14 cellular contexts compared by ENCODE assay signal in the genomic region with DNA sequence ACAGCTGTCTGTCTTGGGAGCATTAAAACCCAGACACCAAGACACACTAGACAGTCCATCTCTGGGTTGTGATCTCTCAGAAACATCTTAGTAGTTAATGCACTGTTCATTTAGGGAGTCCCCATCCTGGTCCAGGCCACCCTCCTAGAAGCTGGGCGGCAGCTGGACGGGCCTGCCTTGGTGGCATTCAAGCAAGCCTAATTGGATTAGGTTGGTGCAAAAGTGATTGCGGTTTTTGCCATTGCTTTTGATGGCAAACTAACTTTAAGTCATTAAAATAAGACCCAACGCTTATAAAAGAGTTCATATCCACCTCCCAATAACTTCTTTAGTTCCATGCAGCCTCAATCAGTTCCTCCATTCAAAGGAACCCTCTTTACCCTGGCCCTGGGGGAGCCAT. TPM values are rescaled to one million over a fixed set of nuclear protein-coding genes. Genes with fewer than 3 reads are reported as not detected.
DNase-seq lines count a peak whose midpoint lies in the region; ATAC-seq and TF ChIP-seq lines count a peak whose summit lies in the region.
"Had no signal": no experiment of that assay in that cellular context is flagged by ENCODE, and none has a peak within 500 bp of the region (broad histone marks: within the 10 kb centered on the region; RNA-seq: fewer than 3 reads in every experiment).

No MANE protein-coding gene starts in this region.

- POLR2A ChIA-PET in naive thymus-derived CD8-positive, alpha-beta T cell (lab: Charles Lee): interaction anchor here (1.5 kb wide), 1 partner anchor 288 kb away, joined by 3 read pairs; no protein-coding TSS in a partner anchor

- peak overlapping the region; percentile 89; the same call in 1 of the 2 replicates for H3K4me3 Mint-ChIP-seq in HFFc6
- H3K4me3 Mint-ChIP-seq in naive thymus-derived CD8-positive, alpha-beta T cell: peak overlapping the region in 4 of 10 donors; percentile 73 to 91 (median 82)

- no peaks in the 10 kb centered on the region for H3K36me3 Mint-ChIP-seq in HFFc6 (ENCODE audit: low read depth)
- H3K36me3 Mint-ChIP-seq in naive thymus-derived CD8-positive, alpha-beta T cell: no peaks in the 10 kb centered on the region
- H3K36me3 Mint-ChIP-seq: CD8-positive, alpha-beta memory T cell had no signal

- TF ChIP-seq CTCF in HFFc6 (IDR thresholded peaks at IDR 0.05) (no peak), WERI-Rb-1 (IDR thresholded peaks at IDR 0.05; ENCODE audit: low read depth, low read length) (no peak)

- H3K4me1 Mint-ChIP-seq in HFFc6 (ENCODE audit: low read depth): peaks cover 22% of the 10 kb centered on the region
- peaks cover 9 to 18% (median 14%) of the 10 kb centered on the region in 4 donors for H3K4me1 Mint-ChIP-seq in naive thymus-derived CD8-positive, alpha-beta T cell

- no peaks in the 10 kb centered on the region for H3K36me3 ChIP-seq in WERI-Rb-1
- no peaks in the 10 kb centered on the region for H3K36me3 ChIP-seq in skeletal muscle satellite cell (ENCODE audit: insufficient read depth, low read length)
- H3K36me3 ChIP-seq: BLaER1 had no signal

- DNase-seq in HFFc6 (no peak), WERI-Rb-1 (peak; percentile 58)
- DNase-seq in naive thymus-derived CD8-positive, alpha-beta T cell: no peak
- no peak for DNase-seq in activated effector memory CD4-positive, alpha-beta T cell treated with anti-CD3 and anti-CD28 coated beads, Interleukin-2, amount 50 U/mL, for 16 hours
- DNase-seq: H7, NCI-H1092 treated with DMSO at 0.1 percent for 48 hours, NCI-H226, NCI-H69, PC-3 had no signal

- peaks cover 2% of the 10 kb centered on the region; the same call in 1 of the 2 replicates for H3K27me3 Mint-ChIP-seq in HFFc6 (ENCODE audit: insufficient read depth)
- H3K27me3 Mint-ChIP-seq in naive thymus-derived CD8-positive, alpha-beta T cell: peaks cover 0 to 6% (median 0%) of the 10 kb centered on the region in 5 donors

- H3K27ac ChIP-seq in WERI-Rb-1: no peak overlapping the region
- H3K27ac ChIP-seq: BLaER1 had no signal

- H3K27ac Mint-ChIP-seq in HFFc6: no peak overlapping the region
- peak overlapping the region in 6 of 10 donors; percentile 7 to 87 (median 72) for H3K27ac Mint-ChIP-seq in naive thymus-derived CD8-positive, alpha-beta T cell

- no peaks in the 10 kb centered on the region for H3K9me3 Mint-ChIP-seq in HFFc6
- no peaks in the 10 kb centered on the region for H3K9me3 Mint-ChIP-seq in naive thymus-derived CD8-positive, alpha-beta T cell
- H3K9me3 Mint-ChIP-seq: CD8-positive, alpha-beta memory T cell had no signal

- H3K4me2 ChIP-seq in skeletal muscle satellite cell (ENCODE audit: low read length): peak overlapping the region; percentile 85

- H3K4me3 ChIP-seq in WERI-Rb-1 (ENCODE audit: low read depth, low read length): no peak overlapping the region
- no peak overlapping the region for H3K4me3 ChIP-seq in skeletal muscle satellite cell (ENCODE audit: low read length)
- H3K4me3 ChIP-seq: BLaER1 had no signal

- no peak overlapping the region for H3K9ac ChIP-seq in skeletal muscle satellite cell (ENCODE audit: low read depth, low read length)
- H3K9ac ChIP-seq: BLaER1 had no signal

- peaks cover 12% of the 10 kb centered on the region for H3K4me1 ChIP-seq in skeletal muscle satellite cell (ENCODE audit: control insufficient read depth, insufficient read depth, low read length)

- H3K9me3 ChIP-seq in WERI-Rb-1 (ENCODE audit: severe bottlenecking): no peaks in the 10 kb centered on the region
- H3K9me3 ChIP-seq in skeletal muscle satellite cell (replicated peaks; ENCODE audit: low read length): no peaks in the 10 kb centered on the region
- H3K9me3 ChIP-seq: BLaER1 had no signal

- H3K27me3 ChIP-seq in WERI-Rb-1 (ENCODE audit: insufficient read depth, low read depth, severe bottlenecking) (no peaks in the 10 kb centered on the region), skeletal muscle satellite cell (ENCODE audit: control insufficient read depth, insufficient read depth, low read length) (peaks cover 4% of the 10 kb centered on the region)
- H3K27me3 ChIP-seq: BLaER1 had no signal

- ATAC-seq in naive thymus-derived CD8-positive, alpha-beta T cell: no peak
- ATAC-seq in HG02884 (IDR thresholded peaks at IDR 0.05; ENCODE audit: unreplicated experiment) (no peak), HG02973 (IDR thresholded peaks at IDR 0.05; ENCODE audit: unreplicated experiment) (no peak)

RNA-seq across cellular contexts. Expression of a gene that starts 21.7 kb away (rescaled TPM):
- total RNA-seq in HFFc6 (2021; fragmentation: NEBNext Ultra II Directional; extraction: Animal tissue kit (Norgen Biotek cat#: 25700)): 100 to 1,000 TPM; 175 to 206 (median 192) TPM
- 100 to 1,000 TPM; 139 to 151 TPM for total RNA-seq in naive thymus-derived CD8-positive, alpha-beta T cell
- 100 to 1,000 TPM; 367 to 461 (median 455) TPM for polyA plus RNA-seq in naive thymus-derived CD8-positive, alpha-beta T cell
- total RNA-seq in skeletal muscle satellite cell (2012; rRNA removed): 202 and 233 TPM in 2 replicates
